24 cellular contexts compared by ENCODE assay signal in the genomic region with DNA sequence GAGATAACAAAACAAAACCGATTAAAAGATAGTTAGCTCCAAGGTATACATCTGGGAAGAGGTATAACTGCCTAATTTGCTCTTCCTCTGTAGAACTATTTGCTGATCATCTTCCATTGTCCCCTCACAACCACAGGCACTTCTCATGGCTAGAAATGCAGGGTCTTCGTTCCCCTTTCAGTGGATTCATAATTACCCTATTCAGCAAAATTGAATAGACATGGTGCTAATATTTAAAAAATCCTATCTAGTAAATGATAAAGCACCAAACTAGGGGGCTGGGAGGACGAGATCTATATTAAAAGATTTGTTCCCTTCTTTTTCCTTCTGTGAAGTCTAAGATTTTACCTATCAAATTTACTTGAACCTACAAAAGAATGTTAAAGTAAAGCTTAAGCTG. TPM values are rescaled to one million over a fixed set of nuclear protein-coding genes. Genes with fewer than 3 reads are reported as not detected.
DNase-seq lines count a peak whose midpoint lies in the region; ATAC-seq and TF ChIP-seq lines count a peak whose summit lies in the region.
"Had no signal": no experiment of that assay in that cellular context is flagged by ENCODE, and none has a peak within 500 bp of the region (broad histone marks: within the 10 kb centered on the region; RNA-seq: fewer than 3 reads in every experiment).

No MANE protein-coding gene starts in this region.

- no peaks in the 10 kb centered on the region for H3K9me3 Mint-ChIP-seq in activated naive CD8-positive, alpha-beta T cell (ENCODE audit: low read depth)
- H3K9me3 Mint-ChIP-seq in activated naive CD8-positive, alpha-beta T cell treated with anti-CD3 and anti-CD28 coated beads for 36 hours, result no peaks in the 10 kb centered on the region
- no peaks in the 10 kb centered on the region for H3K9me3 Mint-ChIP-seq in central memory CD8-positive, alpha-beta T cell
- no peaks in the 10 kb centered on the region for H3K9me3 Mint-ChIP-seq in WTC11
- H3K9me3 Mint-ChIP-seq: CD4-positive, alpha-beta T cell had no signal

- no peaks in the 10 kb centered on the region for H3K27me3 ChIP-seq in IMR-90 (ENCODE audit: control insufficient read depth, insufficient read depth, low read length)

- TF ChIP-seq RAD21 in IMR-90 (IDR thresholded peaks at IDR 0.05; ENCODE audit: low read length), result no peak

- H3K79me1 ChIP-seq in IMR-90 (ENCODE audit: low read depth in 1 of 2, low read length in 2 of 2), result peaks cover 27 to 42% of the 10 kb centered on the region in 2 experiments

- no peak for DNase-seq in activated naive CD8-positive, alpha-beta T cell treated with anti-CD3 and anti-CD28 coated beads for 36 hours
- DNase-seq in IMR-90 (no peak), NCI-H128 (lab: John Stamatoyannopoulos, UW; ENCODE audit: unreplicated experiment) (no peak), WTC11 (ENCODE audit: low spot score) (no peak), NCI-H82 (lab: John Stamatoyannopoulos, UW) (no peak)
- no peak for DNase-seq in central memory CD8-positive, alpha-beta T cell (ENCODE audit: low spot score in 2 of 2)
- DNase-seq: Caco-2; CD4-positive, alpha-beta T cell; DMS 273 treated with DMSO at 0.1 percent for 48 hours; DND-41; NCI-H1092 treated with DMSO at 0.1 percent for 48 hours; NCI-H146; NCI-H2029; NCI-H226; NCI-H510A treated with DMSO at 0.1 percent for 48 hours; NCI-H748 treated with DMSO at 0.1 percent for 48 hours; NK-92 treated with Interleukin-12 subunit alpha and Interleukin-12 subunit beta, amount 100 ng/mL, for 24 hours; SIG-M5; SK-N-SH had no signal

- peaks cover 4% of the 10 kb centered on the region for H3K4me1 ChIP-seq in IMR-90 (ENCODE audit: control insufficient read depth, insufficient read depth, low read length)
- H3K4me1 ChIP-seq: Caco-2, HAP-1 had no signal

- no CpG with 5 or more reads among the region's 3 CpGs for WGBS in IMR-90 (ENCODE audit: extremely low coverage in 2 of 2, insufficient read length in 1 of 2), 2 experiments

- dilution Hi-C loops in IMR-90 (cut with HindIII; ENCODE audit: low sequenced_read_pairs, unreplicated experiment), result no loop called here

- peaks cover 25% of the 10 kb centered on the region for H3K4me1 Mint-ChIP-seq in activated naive CD8-positive, alpha-beta T cell (ENCODE audit: low read depth)
- H3K4me1 Mint-ChIP-seq in activated naive CD8-positive, alpha-beta T cell treated with anti-CD3 and anti-CD28 coated beads for 36 hours, result peaks cover 9% of the 10 kb centered on the region
- H3K4me1 Mint-ChIP-seq in central memory CD8-positive, alpha-beta T cell, result peaks cover 15% of the 10 kb centered on the region
- H3K4me1 Mint-ChIP-seq in WTC11, result no peaks in the 10 kb centered on the region

- intact Hi-C loops in IMR-90 (cut with micrococcal nuclease), result no loop called here

- H3K36me3 ChIP-seq in IMR-90 (ENCODE audit: control insufficient read depth, insufficient read depth, low read length), result peaks cover 30% of the 10 kb centered on the region

- no peak for TF ChIP-seq CTCF in IMR-90 (conservative IDR thresholded peaks at IDR 0.05; ENCODE audit: low read depth, low read length)
- TF ChIP-seq CTCF in WTC11 (IDR thresholded peaks at IDR 0.05), result no peak

- H3K27ac Mint-ChIP-seq in activated naive CD8-positive, alpha-beta T cell, result peak overlapping the region; percentile 46
- no peak overlapping the region for H3K27ac Mint-ChIP-seq in activated naive CD8-positive, alpha-beta T cell treated with anti-CD3 and anti-CD28 coated beads for 36 hours
- H3K27ac Mint-ChIP-seq in central memory CD8-positive, alpha-beta T cell (ENCODE audit: low read depth), result peak overlapping the region; percentile 79
- H3K27ac Mint-ChIP-seq in WTC11, result no peak overlapping the region
- H3K27ac Mint-ChIP-seq: CD4-positive, alpha-beta T cell had no signal

- TF ChIP-seq POLR2A in IMR-90 (IDR thresholded peaks at IDR 0.05; ENCODE audit: low read depth, low read length), result no peak

- H3K4me3 Mint-ChIP-seq in activated naive CD8-positive, alpha-beta T cell, result no peak overlapping the region
- no peak overlapping the region for H3K4me3 Mint-ChIP-seq in activated naive CD8-positive, alpha-beta T cell treated with anti-CD3 and anti-CD28 coated beads for 36 hours
- no peak overlapping the region for H3K4me3 Mint-ChIP-seq in central memory CD8-positive, alpha-beta T cell
- H3K4me3 Mint-ChIP-seq in WTC11, result no peak overlapping the region
- H3K4me3 Mint-ChIP-seq: CD4-positive, alpha-beta T cell had no signal

- no peak overlapping the region for H2BK15ac ChIP-seq in IMR-90 (ENCODE audit: low read depth, low read length)

- CTCF ChIA-PET in IMR-90 (lab: Yijun Ruan, JAX) (no interaction called here), WTC11 (lab: Charles Lee) (no interaction called here)

- no peak overlapping the region for H3K14ac ChIP-seq in IMR-90 (replicated peaks; ENCODE audit: low read depth, low read length)

- no peak overlapping the region for H3K4me2 ChIP-seq in IMR-90 (ENCODE audit: low read depth, low read length)
- H3K4me2 ChIP-seq: KMS-11, SK-N-SH had no signal

- no peak overlapping the region for H2AFZ ChIP-seq in IMR-90 (replicated peaks; ENCODE audit: low read length, poor library complexity)

- H4K5ac ChIP-seq in IMR-90 (ENCODE audit: low read depth, low read length), result no peak overlapping the region

- peaks cover 17% of the 10 kb centered on the region for H3K36me3 Mint-ChIP-seq in activated naive CD8-positive, alpha-beta T cell
- peaks cover 36% of the 10 kb centered on the region for H3K36me3 Mint-ChIP-seq in activated naive CD8-positive, alpha-beta T cell treated with anti-CD3 and anti-CD28 coated beads for 36 hours
- H3K36me3 Mint-ChIP-seq in central memory CD8-positive, alpha-beta T cell (ENCODE audit: insufficient read depth), result peaks cover 66% of the 10 kb centered on the region
- peaks cover 51% of the 10 kb centered on the region for H3K36me3 Mint-ChIP-seq in WTC11

- H3K23ac ChIP-seq in IMR-90 (ENCODE audit: low read depth, low read length), result no peak overlapping the region

- in situ Hi-C loops in IMR-90 (cut with MboI; ENCODE audit: low sequenced_read_pairs), result no loop called here

- no peak overlapping the region for H3K56ac ChIP-seq in IMR-90 (ENCODE audit: extremely low read depth, insufficient read depth, low read length)

- H3K9ac ChIP-seq in IMR-90 (ENCODE audit: low read depth, low read length), result no peak overlapping the region
- H3K9ac ChIP-seq: KMS-11, SK-N-SH had no signal

- H2BK120ac ChIP-seq in IMR-90 (ENCODE audit: low read depth, low read length), result no peak overlapping the region

- H4K8ac ChIP-seq in IMR-90 (ENCODE audit: low read depth in 2 of 2, low read length in 2 of 2), result no peak overlapping the region

- no TSS peak for BruUV-seq in IMR-90 (replicated peaks; lab: Mats Ljungman, UMichigan)

- H3K9me3 ChIP-seq in IMR-90 (ENCODE audit: control insufficient read depth, insufficient read depth, low read length), result no peaks in the 10 kb centered on the region
- H3K9me3 ChIP-seq: Caco-2, HAP-1, SK-N-SH had no signal

- H3K27me3 Mint-ChIP-seq in activated naive CD8-positive, alpha-beta T cell, result no peaks in the 10 kb centered on the region
- no peaks in the 10 kb centered on the region for H3K27me3 Mint-ChIP-seq in activated naive CD8-positive, alpha-beta T cell treated with anti-CD3 and anti-CD28 coated beads for 36 hours
- no peaks in the 10 kb centered on the region for H3K27me3 Mint-ChIP-seq in central memory CD8-positive, alpha-beta T cell
- no peaks in the 10 kb centered on the region for H3K27me3 Mint-ChIP-seq in WTC11 (ENCODE audit: low read depth)
- H3K27me3 Mint-ChIP-seq: CD4-positive, alpha-beta T cell had no signal

- no peak overlapping the region for H3K18ac ChIP-seq in IMR-90 (ENCODE audit: low read depth, low read length)

- no peak overlapping the region for H2AK5ac ChIP-seq in IMR-90 (ENCODE audit: low read depth, low read length)

- no peak overlapping the region for H2BK5ac ChIP-seq in IMR-90 (ENCODE audit: low read depth, low read length, poor library complexity, severe bottlenecking)

- H2BK20ac ChIP-seq in IMR-90 (ENCODE audit: low read depth, low read length), result no peak overlapping the region

- H2AK9ac ChIP-seq in IMR-90 (replicated peaks; ENCODE audit: low read depth, low read length, poor library complexity), result no peak overlapping the region

- H4K91ac ChIP-seq in IMR-90 (ENCODE audit: insufficient read depth, low read depth, low read length), result no peak overlapping the region

- no peak overlapping the region for H3K4me3 ChIP-seq in IMR-90 (ENCODE audit: insufficient read depth, low read depth, low read length)
- H3K4me3 ChIP-seq: GM12878, HAP-1 had no signal

- POLR2A ChIA-PET in IMR-90 (lab: Charles Lee; ENCODE audit: unreplicated experiment) (no interaction called here), WTC11 (lab: Charles Lee) (no interaction called here)

- H3K4ac ChIP-seq in IMR-90 (ENCODE audit: low read depth, low read length), result no peak overlapping the region

- H4K20me1 ChIP-seq in IMR-90 (ENCODE audit: insufficient read depth, low read length), result peaks cover 39% of the 10 kb centered on the region

- H3K27ac ChIP-seq in IMR-90 (ENCODE audit: insufficient read depth, low read length), result no peak overlapping the region
- H3K27ac ChIP-seq: KMS-11, RWPE1 had no signal

- ATAC-seq in IMR-90 (ENCODE audit: low read depth) (no peak), WTC11 (no peak)
- no peak for ATAC-seq in central memory CD8-positive, alpha-beta T cell (replicated peaks; ENCODE audit: extremely low read depth, poor library complexity, severe bottlenecking)
- ATAC-seq: GM12878 had no signal

- peaks cover 8% of the 10 kb centered on the region for H3K9me1 ChIP-seq in IMR-90 (ENCODE audit: insufficient read depth, low read length)

TF ChIP-seq in IMR-90, 13 proteins besides CTCF, POLR2A, EP300 and RAD21:
- no peak for TF ChIP-seq CEBPB (IDR thresholded peaks at IDR 0.05; ENCODE audit: low read depth, low read length)
- peak; percentile 50; the same call in 1 of the 2 replicates for TF ChIP-seq MAFK (IDR thresholded peaks at IDR 0.05; ENCODE audit: low read depth, low read length)

TF ChIP-seq in WTC11, 78 proteins besides CTCF, POLR2A, EP300 and RAD21 (continues in another document):
- TF ChIP-seq ZBTB21 (CRISPR knock-in tag; IDR thresholded peaks at IDR 0.05; ENCODE audit: borderline replicate concordance), result no peak
- TF ChIP-seq JUN (CRISPR knock-in tag; IDR thresholded peaks at IDR 0.05), result no peak
- no peak for TF ChIP-seq ZNF138 (CRISPR knock-in tag; conservative IDR thresholded peaks at IDR 0.05)
- no peak for TF ChIP-seq NFE2L1 (CRISPR knock-in tag; IDR thresholded peaks at IDR 0.05)

RNA-seq across cellular contexts. Expression of a gene that starts 30.8 kb away (rescaled TPM):
- 10 to 100 TPM; 13.4 to 14.5 TPM for total RNA-seq in activated naive CD8-positive, alpha-beta T cell treated with anti-CD3 and anti-CD28 coated beads for 36 hours
- total RNA-seq in IMR-90 (2012; rRNA removed) (34.4 and 46.4 TPM in 2 replicates), WTC11 (2021) (23.5 to 25.9 TPM (median 25.5 TPM) in 3 replicates)
- polyA plus RNA-seq in IMR-90 (2012; rRNA removed), result 8.8 and 9.6 TPM in 2 replicates
- polyA plus RNA-seq in IMR-90 (2012; cell fraction: cytosol; rRNA removed), result 3.3 and 3.7 TPM in 2 replicates
- 6.7 and 21.4 TPM in 2 replicates for polyA plus RNA-seq in IMR-90 (2012; cell fraction: nucleus; rRNA removed; ENCODE audit: low replicate concordance)

RNA-seq across cellular contexts. Expression of a gene that starts 44.3 kb away (rescaled TPM):
- total RNA-seq in activated naive CD8-positive, alpha-beta T cell treated with anti-CD3 and anti-CD28 coated beads for 36 hours, result 100 to 1,000 TPM; 314 to 317 TPM
- total RNA-seq in IMR-90 (2012; rRNA removed) (196 and 249 TPM in 2 replicates), WTC11 (2021) (394 to 395 TPM (median 395 TPM) in 3 replicates)
- polyA plus RNA-seq in IMR-90 (2012; rRNA removed), result 217 and 255 TPM in 2 replicates
- polyA plus RNA-seq in IMR-90 (2012; cell fraction: cytosol; rRNA removed), result 73.8 and 128 TPM in 2 replicates
- polyA plus RNA-seq in IMR-90 (2012; cell fraction: nucleus; rRNA removed; ENCODE audit: low replicate concordance), result 40.5 and 94.4 TPM in 2 replicates

Comparison
In these comparisons a context has a peak if more than half of its experiments do, and no peak if none do; other contexts are left out.
1. H3K27ac Mint-ChIP-seq: peak in activated naive CD8-positive, alpha-beta T cell (single experiment) and central memory CD8-positive, alpha-beta T cell (single experiment); none in activated naive CD8-positive, alpha-beta T cell treated with anti-CD3 and anti-CD28 coated beads for 36 hours (single experiment) and WTC11 (single experiment).